10 cellular contexts compared by ENCODE assay signal in the genomic region with DNA sequence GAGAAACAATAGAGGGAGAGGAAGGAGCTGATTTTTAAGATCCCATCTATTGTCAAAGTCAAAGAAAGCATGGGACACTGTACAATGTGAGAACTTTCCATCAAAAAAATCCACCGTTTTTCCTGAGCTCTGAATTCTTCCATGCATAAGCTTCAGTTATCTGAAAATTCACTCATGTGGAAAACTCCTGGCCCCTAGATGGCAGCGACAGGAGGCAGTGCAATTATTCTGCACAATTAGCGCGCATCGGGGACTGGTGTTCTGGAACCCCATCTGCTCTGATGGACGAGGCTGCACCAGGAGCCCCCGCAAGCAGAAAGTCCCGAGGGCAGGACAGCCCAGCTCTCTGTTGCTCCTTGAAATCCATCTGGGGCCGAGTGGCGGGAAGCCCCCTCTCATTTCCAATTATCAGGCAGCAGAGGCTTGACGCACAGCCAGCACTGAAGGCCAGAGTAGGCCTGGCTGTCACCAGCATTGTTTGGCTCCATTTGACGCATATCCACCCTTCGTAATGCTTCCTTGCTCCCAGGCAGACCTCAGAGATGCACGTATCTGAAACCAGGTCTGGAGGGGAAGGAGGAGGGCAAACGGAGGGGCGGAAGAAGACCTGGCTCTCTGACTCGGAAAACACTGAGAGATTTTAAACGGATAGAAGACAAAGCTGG.
DNase-seq lines count a peak whose midpoint lies in the region; ATAC-seq, FAIRE-seq and TF ChIP-seq lines count a peak whose summit lies in the region.
"Had no signal": no experiment of that assay in that cellular context is flagged by ENCODE, and none has a peak within 500 bp of the region (broad histone marks: within the 10 kb centered on the region; RNA-seq: fewer than 3 reads in every experiment).

No MANE protein-coding gene starts in this region.

- peak in 1 of 4 donors; percentile 38 for TF ChIP-seq EP300 in sigmoid colon (IDR thresholded peaks at IDR 0.05)

- intact Hi-C loops in heart right ventricle (cut with DNase I) (loop anchor here in 1 of 10 donors (10.0 kb wide), 1 partner anchor 48 kb away; no protein-coding TSS in a partner anchor), sigmoid colon (cut with DNase I) (loop anchor here (5.0 kb wide), 1 partner anchor 40 kb away; no protein-coding TSS in a partner anchor)

- H3K9me3 ChIP-seq in heart right ventricle (no peaks in the 10 kb centered on the region), sigmoid colon (no peaks in the 10 kb centered on the region)

- H3K27ac ChIP-seq in heart right ventricle (peak overlapping the region; percentile 84 to 99 (median 96)), sigmoid colon (peak overlapping the region; percentile 94 to 98 (median 98))

- DNase-seq in EH (ENCODE audit: low read depth) (peak; percentile 62), heart right ventricle (peak in 1 of 2 donors; percentile 72), sigmoid colon (no peak), T-helper 1 cell (no peak), GM19239 (ENCODE audit: insufficient read length, low spot score) (no peak), T-helper 2 cell (no peak)
- no peak for DNase-seq in activated naive CD4-positive, alpha-beta T cell treated with Interleukin-2 at 50 U/mL for 16 hours
- DNase-seq: stimulated activated naive B cell treated with anti-CD40 and anti-IgM and Interleukin-4, amounts not matched to agents 10 μg/mL and 1 μg/mL and 100 μg/mL, for 72 hours; SW 1271 had no signal

- 17 to 20% methylated on average over 18 of the region's 18 CpGs for WGBS in heart right ventricle, 2 donors
- 70 to 75% methylated on average over 18 of the region's 18 CpGs for WGBS in sigmoid colon, 2 donors

- no peak for TF ChIP-seq POLR2A in sigmoid colon (IDR thresholded peaks at IDR 0.05)

- peaks cover 0 to 14% (median 5%) of the 10 kb centered on the region in 9 donors for H3K36me3 ChIP-seq in heart right ventricle
- peaks cover 0 to 9% (median 0%) of the 10 kb centered on the region in 4 donors for H3K36me3 ChIP-seq in sigmoid colon

- H3K4me1 ChIP-seq in heart right ventricle (peaks cover 94 to 100% (median 100%) of the 10 kb centered on the region in 9 donors), sigmoid colon (peaks cover 0 to 100% (median 100%) of the 10 kb centered on the region in 4 donors)

- ATAC-seq in SK-N-SH treated with all-trans-retinoic acid at 6 μM for 48 hours (peak; percentile 3; the same call in 1 of the 3 replicates), heart right ventricle (peak; percentile 6 to 47 (median 26))
- ATAC-seq: stimulated activated naive B cell treated with anti-CD40 and anti-IgM and Interleukin-4, amounts not matched to agents 10 μg/mL and 1 μg/mL and 100 μg/mL, for 72 hours had no signal

- no peak for FAIRE-seq in GM19239 (lab: Jason Lieb, UNC)

- H3K4me3 ChIP-seq in heart right ventricle (peak overlapping the region in 6 of 10 donors; percentile 4 to 98 (median 48)), sigmoid colon (peak overlapping the region in 3 of 4 donors; percentile 56 to 80 (median 79))

- peak in 4 of 9 donors; percentile 5 to 28 (median 14) for TF ChIP-seq CTCF in heart right ventricle (IDR thresholded peaks at IDR 0.05)
- TF ChIP-seq CTCF in sigmoid colon (IDR thresholded peaks at IDR 0.05), result no peak

- H3K27me3 ChIP-seq in heart right ventricle (no peaks in the 10 kb centered on the region), sigmoid colon (no peaks in the 10 kb centered on the region)

TF ChIP-seq in SK-N-SH treated with all-trans-retinoic acid at 6 μM for 48 hours, 23 proteins besides CTCF, POLR2A, EP300 and RAD21 (continues in another document):
- TF ChIP-seq, protein P1, sequence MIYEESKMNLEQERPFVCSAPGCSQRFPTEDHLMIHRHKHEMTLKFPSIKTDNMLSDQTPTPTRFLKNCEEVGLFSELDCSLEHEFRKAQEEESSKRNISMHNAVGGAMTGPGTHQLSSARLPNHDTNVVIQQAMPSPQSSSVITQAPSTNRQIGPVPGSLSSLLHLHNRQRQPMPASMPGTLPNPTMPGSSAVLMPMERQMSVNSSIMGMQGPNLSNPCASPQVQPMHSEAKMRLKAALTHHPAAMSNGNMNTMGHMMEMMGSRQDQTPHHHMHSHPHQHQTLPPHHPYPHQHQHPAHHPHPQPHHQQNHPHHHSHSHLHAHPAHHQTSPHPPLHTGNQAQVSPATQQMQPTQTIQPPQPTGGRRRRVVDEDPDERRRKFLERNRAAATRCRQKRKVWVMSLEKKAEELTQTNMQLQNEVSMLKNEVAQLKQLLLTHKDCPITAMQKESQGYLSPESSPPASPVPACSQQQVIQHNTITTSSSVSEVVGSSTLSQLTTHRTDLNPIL (CRISPR knock-in tag; IDR thresholded peaks at IDR 0.05; ENCODE audit: low read depth), result no peak
- no peak for TF ChIP-seq SNAI2 (CRISPR knock-in tag; IDR thresholded peaks at IDR 0.05)
- no peak for TF ChIP-seq TOX (CRISPR knock-in tag; IDR thresholded peaks at IDR 0.05; ENCODE audit: borderline replicate concordance)
- TF ChIP-seq ARNTL (CRISPR knock-in tag; IDR thresholded peaks at IDR 0.05; ENCODE audit: borderline replicate concordance, low read depth), result no peak
- TF ChIP-seq CSDC2 (CRISPR knock-in tag; IDR thresholded peaks at IDR 0.05), result no peak
- TF ChIP-seq, protein P2, sequence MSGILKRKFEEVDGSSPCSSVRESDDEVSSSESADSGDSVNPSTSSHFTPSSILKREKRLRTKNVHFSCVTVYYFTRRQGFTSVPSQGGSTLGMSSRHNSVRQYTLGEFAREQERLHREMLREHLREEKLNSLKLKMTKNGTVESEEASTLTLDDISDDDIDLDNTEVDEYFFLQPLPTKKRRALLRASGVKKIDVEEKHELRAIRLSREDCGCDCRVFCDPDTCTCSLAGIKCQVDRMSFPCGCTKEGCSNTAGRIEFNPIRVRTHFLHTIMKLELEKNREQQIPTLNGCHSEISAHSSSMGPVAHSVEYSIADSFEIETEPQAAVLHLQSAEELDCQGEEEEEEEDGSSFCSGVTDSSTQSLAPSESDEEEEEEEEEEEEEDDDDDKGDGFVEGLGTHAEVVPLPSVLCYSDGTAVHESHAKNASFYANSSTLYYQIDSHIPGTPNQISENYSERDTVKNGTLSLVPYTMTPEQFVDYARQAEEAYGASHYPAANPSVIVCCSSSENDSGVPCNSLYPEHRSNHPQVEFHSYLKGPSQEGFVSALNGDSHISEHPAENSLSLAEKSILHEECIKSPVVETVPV (CRISPR knock-in tag; IDR thresholded peaks at IDR 0.05), result no peak
- TF ChIP-seq ZFP30 (CRISPR knock-in tag; IDR thresholded peaks at IDR 0.05), result no peak
- TF ChIP-seq GLIS3 (CRISPR knock-in tag; IDR thresholded peaks at IDR 0.05), result no peak
- TF ChIP-seq ISL1 (CRISPR knock-in tag; IDR thresholded peaks at IDR 0.05), result no peak
- no peak for TF ChIP-seq ZNF565 (CRISPR knock-in tag; conservative IDR thresholded peaks at IDR 0.05; ENCODE audit: low read depth)
- TF ChIP-seq, protein P3, sequence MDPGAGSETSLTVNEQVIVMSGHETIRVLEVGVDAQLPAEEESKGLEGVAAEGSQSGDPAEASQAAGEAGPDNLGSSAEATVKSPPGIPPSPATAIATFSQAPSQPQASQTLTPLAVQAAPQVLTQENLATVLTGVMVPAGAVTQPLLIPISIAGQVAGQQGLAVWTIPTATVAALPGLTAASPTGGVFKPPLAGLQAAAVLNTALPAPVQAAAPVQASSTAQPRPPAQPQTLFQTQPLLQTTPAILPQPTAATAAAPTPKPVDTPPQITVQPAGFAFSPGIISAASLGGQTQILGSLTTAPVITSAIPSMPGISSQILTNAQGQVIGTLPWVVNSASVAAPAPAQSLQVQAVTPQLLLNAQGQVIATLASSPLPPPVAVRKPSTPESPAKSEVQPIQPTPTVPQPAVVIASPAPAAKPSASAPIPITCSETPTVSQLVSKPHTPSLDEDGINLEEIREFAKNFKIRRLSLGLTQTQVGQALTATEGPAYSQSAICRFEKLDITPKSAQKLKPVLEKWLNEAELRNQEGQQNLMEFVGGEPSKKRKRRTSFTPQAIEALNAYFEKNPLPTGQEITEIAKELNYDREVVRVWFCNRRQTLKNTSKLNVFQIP (CRISPR knock-in tag; IDR thresholded peaks at IDR 0.05; ENCODE audit: borderline replicate concordance, low read depth), result no peak
- no peak for TF ChIP-seq ZNF70 (CRISPR knock-in tag; IDR thresholded peaks at IDR 0.05)
- no peak for TF ChIP-seq PPARA (CRISPR knock-in tag; IDR thresholded peaks at IDR 0.05; ENCODE audit: borderline replicate concordance)
- no peak for TF ChIP-seq OSR1 (CRISPR knock-in tag; IDR thresholded peaks at IDR 0.05)
- TF ChIP-seq TCF4 (CRISPR knock-in tag; IDR thresholded peaks at IDR 0.05; ENCODE audit: borderline replicate concordance), result peak; percentile 79; the same call in 1 of the 2 replicates
- no peak for TF ChIP-seq ESRRG (CRISPR knock-in tag; IDR thresholded peaks at IDR 0.05)
- no peak for TF ChIP-seq RARB (CRISPR knock-in tag; IDR thresholded peaks at IDR 0.05)
- 0 out of 2 replicates have a peak, but pooled peaks have one; percentile 39 for TF ChIP-seq ZFP3 (CRISPR knock-in tag; IDR thresholded peaks at IDR 0.05)
- TF ChIP-seq ZC3H10 (CRISPR knock-in tag; IDR thresholded peaks at IDR 0.05), result no peak
- TF ChIP-seq BACH2 (CRISPR knock-in tag; IDR thresholded peaks at IDR 0.05; ENCODE audit: borderline replicate concordance), result no peak
- TF ChIP-seq ZNF8 (CRISPR knock-in tag; IDR thresholded peaks at IDR 0.05), result no peak
- TF ChIP-seq, protein P4, sequence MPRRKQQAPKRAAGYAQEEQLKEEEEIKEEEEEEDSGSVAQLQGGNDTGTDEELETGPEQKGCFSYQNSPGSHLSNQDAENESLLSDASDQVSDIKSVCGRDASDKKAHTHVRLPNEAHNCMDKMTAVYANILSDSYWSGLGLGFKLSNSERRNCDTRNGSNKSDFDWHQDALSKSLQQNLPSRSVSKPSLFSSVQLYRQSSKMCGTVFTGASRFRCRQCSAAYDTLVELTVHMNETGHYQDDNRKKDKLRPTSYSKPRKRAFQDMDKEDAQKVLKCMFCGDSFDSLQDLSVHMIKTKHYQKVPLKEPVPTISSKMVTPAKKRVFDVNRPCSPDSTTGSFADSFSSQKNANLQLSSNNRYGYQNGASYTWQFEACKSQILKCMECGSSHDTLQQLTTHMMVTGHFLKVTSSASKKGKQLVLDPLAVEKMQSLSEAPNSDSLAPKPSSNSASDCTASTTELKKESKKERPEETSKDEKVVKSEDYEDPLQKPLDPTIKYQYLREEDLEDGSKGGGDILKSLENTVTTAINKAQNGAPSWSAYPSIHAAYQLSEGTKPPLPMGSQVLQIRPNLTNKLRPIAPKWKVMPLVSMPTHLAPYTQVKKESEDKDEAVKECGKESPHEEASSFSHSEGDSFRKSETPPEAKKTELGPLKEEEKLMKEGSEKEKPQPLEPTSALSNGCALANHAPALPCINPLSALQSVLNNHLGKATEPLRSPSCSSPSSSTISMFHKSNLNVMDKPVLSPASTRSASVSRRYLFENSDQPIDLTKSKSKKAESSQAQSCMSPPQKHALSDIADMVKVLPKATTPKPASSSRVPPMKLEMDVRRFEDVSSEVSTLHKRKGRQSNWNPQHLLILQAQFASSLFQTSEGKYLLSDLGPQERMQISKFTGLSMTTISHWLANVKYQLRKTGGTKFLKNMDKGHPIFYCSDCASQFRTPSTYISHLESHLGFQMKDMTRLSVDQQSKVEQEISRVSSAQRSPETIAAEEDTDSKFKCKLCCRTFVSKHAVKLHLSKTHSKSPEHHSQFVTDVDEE (CRISPR knock-in tag; IDR thresholded peaks at IDR 0.05), result peak; percentile 78
